Comparison of ENCODE assay signal across 15 cellular contexts in genomic region chr3:64253689-64254088, GRCh38. TPM values are rescaled to one million over a fixed set of nuclear protein-coding genes. Genes with fewer than 3 reads are reported as not detected.
A peak's percentile ranks its signal among the peaks of the same experiment; 100 is the strongest.
DNase-seq lines count a peak whose midpoint lies in the region; ATAC-seq and TF ChIP-seq lines count a peak whose summit lies in the region.
"Had no signal": no experiment of that assay in that cellular context is flagged by ENCODE, and none has a peak within 500 bp of the region (broad histone marks: within the 10 kb centered on the region; RNA-seq: fewer than 3 reads in every experiment).

No MANE protein-coding gene starts in this region.

- no peak for TF ChIP-seq POLR2A in transverse colon (IDR thresholded peaks at IDR 0.05)

- no peak overlapping the region for H3K23ac ChIP-seq in mesenchymal stem cell (ENCODE audit: low read length in 2 of 2)

- H2BK5ac ChIP-seq in mesenchymal stem cell (ENCODE audit: low read depth, low read length, poor library complexity, severe bottlenecking) = no peak overlapping the region

- H2AFZ ChIP-seq in mesenchymal stem cell (ENCODE audit: low read depth, low read length) = no peak overlapping the region

- H2BK120ac ChIP-seq in mesenchymal stem cell (ENCODE audit: low read depth, low read length) = no peak overlapping the region

- H3K9ac ChIP-seq in mesenchymal stem cell (ENCODE audit: low read length) = no peak overlapping the region
- no peak overlapping the region for H3K9ac ChIP-seq in rectal smooth muscle tissue (ENCODE audit: low read length)

- H3K4me3 ChIP-seq in mesenchymal stem cell (ENCODE audit: insufficient read depth in 1 of 2, low read depth in 1 of 2, low read length in 2 of 2) = no peak overlapping the region
- no peak overlapping the region for H3K4me3 ChIP-seq in rectal smooth muscle tissue (ENCODE audit: low read length)
- no peak overlapping the region for H3K4me3 ChIP-seq in transverse colon

- H2BK12ac ChIP-seq in mesenchymal stem cell (ENCODE audit: low read length in 2 of 2) = no peak overlapping the region

- no peak for TF ChIP-seq CTCF in transverse colon (IDR thresholded peaks at IDR 0.05)

- intact Hi-C loops in transverse colon (cut with DNase I; ENCODE audit: low total_unique reads) = no loop called here

- in situ Hi-C loops in transverse colon (cut with MboI; ENCODE audit: low pct_ligation_motif_present in 1 of 4, low pct_unique_long_range_greater_than_20kb in 1 of 4, low sequenced_read_pairs in 3 of 4) = loop anchor here in 2 of 4 donors (25.0 kb wide), 2 partner anchors 91 to 216 kb away; no protein-coding TSS in a partner anchor

- H3K27me3 ChIP-seq in mesenchymal stem cell (ENCODE audit: control insufficient read depth in 1 of 2, insufficient read depth in 1 of 2, low read length in 2 of 2) (no peaks in the 10 kb centered on the region), rectal smooth muscle tissue (ENCODE audit: control insufficient read depth, insufficient read depth, low read length) (no peaks in the 10 kb centered on the region), transverse colon (no peaks in the 10 kb centered on the region)

- no peak overlapping the region for H2AK5ac ChIP-seq in mesenchymal stem cell (ENCODE audit: low read length, severe bottlenecking)

- no peak overlapping the region for H3K4ac ChIP-seq in mesenchymal stem cell (ENCODE audit: low read depth in 1 of 2, low read length in 2 of 2)

- DNase-seq in ecto neural progenitor cell (ENCODE audit: low spot score) = peak; percentile 8
- DNase-seq in mesenchymal stem cell = peak; percentile 45
- no peak for DNase-seq in transverse colon
- DNase-seq in NCI-H526 treated with DMSO at 0.1 percent for 48 hours (lab: John Stamatoyannopoulos, UW) = no peak
- DNase-seq: C1 segment of cervical spinal cord; CD8-positive, alpha-beta T cell; COR-L47; DMS153; DND-41; GDM1; HCEC 1CT; HFFc6 had no signal

- H3K4me2 ChIP-seq in mesenchymal stem cell (ENCODE audit: low read length, poor library complexity, severe bottlenecking) = no peak overlapping the region

- H4K91ac ChIP-seq in mesenchymal stem cell (ENCODE audit: low read length) = no peak overlapping the region

- H3K4me1 ChIP-seq in mesenchymal stem cell (ENCODE audit: control insufficient read depth, insufficient read depth, low read depth, low read length) (peaks cover 6% of the 10 kb centered on the region), rectal smooth muscle tissue (ENCODE audit: control insufficient read depth, insufficient read depth, low read length) (peaks cover 17% of the 10 kb centered on the region), transverse colon (peaks cover 0 to 14% (median 1%) of the 10 kb centered on the region in 4 donors)

- no peak overlapping the region for H2BK15ac ChIP-seq in mesenchymal stem cell (ENCODE audit: low read depth, poor library complexity, severe bottlenecking)

- H3K36me3 ChIP-seq in mesenchymal stem cell (ENCODE audit: control insufficient read depth in 1 of 2, insufficient read depth in 2 of 2, low read depth in 1 of 2, low read length in 2 of 2) (peaks cover 18 to 50% of the 10 kb centered on the region in 2 experiments), rectal smooth muscle tissue (ENCODE audit: control insufficient read depth, insufficient read depth, low read length) (no peaks in the 10 kb centered on the region), transverse colon (no peaks in the 10 kb centered on the region)

- H3K27ac ChIP-seq in mesenchymal stem cell (ENCODE audit: low read length, poor library complexity, severe bottlenecking) (no peak overlapping the region), rectal smooth muscle tissue (ENCODE audit: low read depth, low read length) (peak overlapping the region; percentile 51), transverse colon (peak overlapping the region; percentile 8 to 66 (median 56))

- no peak for ATAC-seq in GM21360 (IDR thresholded peaks at IDR 0.05; ENCODE audit: unreplicated experiment)
- ATAC-seq in GM19452 (IDR thresholded peaks at IDR 0.05; ENCODE audit: unreplicated experiment) = no peak
- ATAC-seq: CD8-positive, alpha-beta T cell had no signal

- H3K18ac ChIP-seq in mesenchymal stem cell (ENCODE audit: low read depth in 1 of 2, low read length in 2 of 2) = no peak overlapping the region

- no peak overlapping the region for H4K8ac ChIP-seq in mesenchymal stem cell (ENCODE audit: low read length)

- no peak overlapping the region for H3K14ac ChIP-seq in mesenchymal stem cell (ENCODE audit: low read length in 2 of 2)

- TF ChIP-seq EP300 in transverse colon (IDR thresholded peaks at IDR 0.05; ENCODE audit: low read depth) = no peak

- H3K79me1 ChIP-seq in mesenchymal stem cell (replicated peaks; ENCODE audit: low read length, poor library complexity, severe bottlenecking) = peaks cover 9% of the 10 kb centered on the region

- H3K9me3 ChIP-seq in mesenchymal stem cell (ENCODE audit: control insufficient read depth, low read length) (no peaks in the 10 kb centered on the region), transverse colon (no peaks in the 10 kb centered on the region)

- WGBS in mesenchymal stem cell = 84% methylated on average over 6 of the region's 6 CpGs
- WGBS in transverse colon (ENCODE audit: low coverage in 1 of 2), 2 donors = 60 to 64% methylated on average over 4 to 6 of the region's 6 CpGs

RNA-seq across cellular contexts. Expression of gene PRICKLE2, which starts 28.4 kb away (rescaled TPM):
- 17.0 TPM for polyA plus RNA-seq in mesenchymal stem cell (2013, experiment 1 of 2)
- 16.9 TPM for polyA plus RNA-seq in mesenchymal stem cell (2013, experiment 2 of 2)
- total RNA-seq in transverse colon = 10 to 100 TPM in 3 of 4 donors, 1 to 10 TPM in 1; 8.5 to 38.4 (median 17.4) TPM
- total RNA-seq: CD8-positive, alpha-beta T cell had no signal

Comparison
In these comparisons a context has a peak if more than half of its experiments do, and no peak if none do; other contexts are left out.
1. DNase-seq: peak in ecto neural progenitor cell (single experiment) and mesenchymal stem cell (single experiment); none in transverse colon (single experiment) and NCI-H526 treated with DMSO at 0.1 percent for 48 hours (single experiment).